In genomic region chr6:21115111-21115510, GRCh38 we compare ENCODE assay signal across 16 cellular contexts.
DNase-seq lines count a peak whose midpoint lies in the region; ATAC-seq and TF ChIP-seq lines count a peak whose summit lies in the region.
"Had no signal": no experiment of that assay in that cellular context is flagged by ENCODE, and none has a peak within 500 bp of the region (broad histone marks: within the 10 kb centered on the region; RNA-seq: fewer than 3 reads in every experiment).

No MANE protein-coding gene starts in this region.

- no peak overlapping the region for H2AFZ ChIP-seq in neural progenitor cell (replicated peaks)

- ATAC-seq in GM18861 (IDR thresholded peaks at IDR 0.05; ENCODE audit: unreplicated experiment) (no peak), HG03135 (IDR thresholded peaks at IDR 0.05; ENCODE audit: unreplicated experiment) (no peak)
- ATAC-seq in effector memory CD8-positive, alpha-beta T cell (replicated peaks): no peak
- ATAC-seq: left lung, psoas muscle, WTC11 had no signal

- H3K79me2 ChIP-seq in neural progenitor cell (ENCODE audit: low read depth): no peaks in the 10 kb centered on the region

- H3K4me2 ChIP-seq in neural progenitor cell: peak overlapping the region; percentile 15

- peaks cover 45% of the 10 kb centered on the region for H3K4me1 ChIP-seq in neural progenitor cell
- H3K4me1 ChIP-seq: psoas muscle had no signal

- H3K9me3 Mint-ChIP-seq in brain: no peaks in the 10 kb centered on the region
- no peaks in the 10 kb centered on the region for H3K9me3 Mint-ChIP-seq in neural progenitor cell
- no peaks in the 10 kb centered on the region for H3K9me3 Mint-ChIP-seq in effector memory CD8-positive, alpha-beta T cell
- H3K9me3 Mint-ChIP-seq: activated T-helper 1 cell treated with anti-CD3 and anti-CD28 coated beads, Interleukin-12 subunit alpha, Interleukin-12 subunit beta, Interleukin-2, Interleukin-4 antibody, amounts not matched to agents 30 ng/mL and 10 ng/mL and 1 ng/mL, durations not matched to agents 14 hours and 24 hours and 36 hours; CD8-positive, alpha-beta memory T cell; WTC11 had no signal

- no peaks in the 10 kb centered on the region for H4K20me1 ChIP-seq in neural progenitor cell (ENCODE audit: low read depth)

- H3F3A ChIP-seq in neural progenitor cell (ENCODE audit: low read depth): peaks cover 9% of the 10 kb centered on the region

- no peak for TF ChIP-seq CTCF in brain (conservative IDR thresholded peaks at IDR 0.05)
- no peak for TF ChIP-seq CTCF in neural progenitor cell (IDR thresholded peaks at IDR 0.05)

- H3K4me3 ChIP-seq in neural progenitor cell: no peak overlapping the region
- H3K4me3 ChIP-seq: left lung, psoas muscle, SJSA1 had no signal

- peak overlapping the region in 4 of 5 experiments; percentile 37 to 86 (median 67) for H3K27ac Mint-ChIP-seq in brain
- no peak overlapping the region for H3K27ac Mint-ChIP-seq in neural progenitor cell
- no peak overlapping the region for H3K27ac Mint-ChIP-seq in effector memory CD8-positive, alpha-beta T cell
- H3K27ac Mint-ChIP-seq: activated T-helper 1 cell treated with anti-CD3 and anti-CD28 coated beads, Interleukin-12 subunit alpha, Interleukin-12 subunit beta, Interleukin-2, Interleukin-4 antibody, amounts not matched to agents 30 ng/mL and 10 ng/mL and 1 ng/mL, durations not matched to agents 14 hours and 24 hours and 36 hours; WTC11 had no signal

- H3K27me3 Mint-ChIP-seq in brain (no peaks in the 10 kb centered on the region), neural progenitor cell (ENCODE audit: insufficient read depth, low read depth) (no peaks in the 10 kb centered on the region)
- no peaks in the 10 kb centered on the region for H3K27me3 Mint-ChIP-seq in effector memory CD8-positive, alpha-beta T cell
- H3K27me3 Mint-ChIP-seq: CD8-positive, alpha-beta memory T cell had no signal

- H3K27ac ChIP-seq in neural progenitor cell: peak overlapping the region; percentile 2
- H3K27ac ChIP-seq: left lung, psoas muscle, SJSA1 had no signal

- H3K9ac ChIP-seq in neural progenitor cell: no peak overlapping the region

- H3K4me1 Mint-ChIP-seq in brain: peaks cover 45% of the 10 kb centered on the region
- H3K4me1 Mint-ChIP-seq in neural progenitor cell: peaks cover 22% of the 10 kb centered on the region
- H3K4me1 Mint-ChIP-seq in effector memory CD8-positive, alpha-beta T cell (ENCODE audit: low read depth in 2 of 2): no peaks in the 10 kb centered on the region
- H3K4me1 Mint-ChIP-seq: CD8-positive, alpha-beta memory T cell had no signal

- H3K27me3 ChIP-seq in neural progenitor cell: no peaks in the 10 kb centered on the region
- H3K27me3 ChIP-seq: left lung, SJSA1 had no signal

- H3K36me3 Mint-ChIP-seq in brain: no peaks in the 10 kb centered on the region
- no peaks in the 10 kb centered on the region for H3K36me3 Mint-ChIP-seq in neural progenitor cell
- H3K36me3 Mint-ChIP-seq in effector memory CD8-positive, alpha-beta T cell (ENCODE audit: insufficient read depth): no peaks in the 10 kb centered on the region
- H3K36me3 Mint-ChIP-seq: WTC11 had no signal

- no peaks in the 10 kb centered on the region for H3K36me3 ChIP-seq in neural progenitor cell
- H3K36me3 ChIP-seq: left lung, SJSA1 had no signal

- H3K4me3 Mint-ChIP-seq in brain: peak overlapping the region in 2 of 5 experiments; percentile 4 to 20
- no peak overlapping the region for H3K4me3 Mint-ChIP-seq in neural progenitor cell
- no peak overlapping the region for H3K4me3 Mint-ChIP-seq in effector memory CD8-positive, alpha-beta T cell
- H3K4me3 Mint-ChIP-seq: activated T-helper 1 cell treated with anti-CD3 and anti-CD28 coated beads, Interleukin-12 subunit alpha, Interleukin-12 subunit beta, Interleukin-2, Interleukin-4 antibody, amounts not matched to agents 30 ng/mL and 10 ng/mL and 1 ng/mL, durations not matched to agents 14 hours and 24 hours and 36 hours; CD8-positive, alpha-beta memory T cell; WTC11 had no signal

- no peaks in the 10 kb centered on the region for H3K9me3 ChIP-seq in neural progenitor cell (ENCODE audit: low read depth)
- H3K9me3 ChIP-seq: left lung, psoas muscle, SJSA1 had no signal

- DNase-seq in EH (ENCODE audit: low read depth): peak; percentile 57
- DNase-seq in NCI-H2081 (lab: John Stamatoyannopoulos, UW): peak; percentile 45 to 86
- DNase-seq in neural progenitor cell (ENCODE audit: low spot score): peak; percentile 39
- no peak for DNase-seq in stimulated activated CD4-positive, alpha-beta T cell treated with anti-CD3 and anti-CD28 coated beads, Interleukin-2, amount 100 ng/mL, for 48 hours
- DNase-seq in effector memory CD8-positive, alpha-beta T cell: no peak
- DNase-seq: CD8-positive, alpha-beta memory T cell; central memory CD4-positive, alpha-beta T cell; left lung; psoas muscle; trophoblast cell had no signal

Comparison
In these comparisons a context has a peak if more than half of its experiments do, and no peak if none do; other contexts are left out.
1. DNase-seq: peak in EH (single experiment), NCI-H2081 (2 of 2) and neural progenitor cell (single experiment); none in stimulated activated CD4-positive, alpha-beta T cell treated with anti-CD3 and anti-CD28 coated beads, Interleukin-2, amount 100 ng/mL, for 48 hours (0 of 2) and effector memory CD8-positive, alpha-beta T cell (0 of 3).
2. H3K27ac Mint-ChIP-seq: peak in brain (4 of 5); none in neural progenitor cell (single experiment) and effector memory CD8-positive, alpha-beta T cell (0 of 2).